Comparison of ENCODE assay signal across 8 cellular contexts in the genomic region with DNA sequence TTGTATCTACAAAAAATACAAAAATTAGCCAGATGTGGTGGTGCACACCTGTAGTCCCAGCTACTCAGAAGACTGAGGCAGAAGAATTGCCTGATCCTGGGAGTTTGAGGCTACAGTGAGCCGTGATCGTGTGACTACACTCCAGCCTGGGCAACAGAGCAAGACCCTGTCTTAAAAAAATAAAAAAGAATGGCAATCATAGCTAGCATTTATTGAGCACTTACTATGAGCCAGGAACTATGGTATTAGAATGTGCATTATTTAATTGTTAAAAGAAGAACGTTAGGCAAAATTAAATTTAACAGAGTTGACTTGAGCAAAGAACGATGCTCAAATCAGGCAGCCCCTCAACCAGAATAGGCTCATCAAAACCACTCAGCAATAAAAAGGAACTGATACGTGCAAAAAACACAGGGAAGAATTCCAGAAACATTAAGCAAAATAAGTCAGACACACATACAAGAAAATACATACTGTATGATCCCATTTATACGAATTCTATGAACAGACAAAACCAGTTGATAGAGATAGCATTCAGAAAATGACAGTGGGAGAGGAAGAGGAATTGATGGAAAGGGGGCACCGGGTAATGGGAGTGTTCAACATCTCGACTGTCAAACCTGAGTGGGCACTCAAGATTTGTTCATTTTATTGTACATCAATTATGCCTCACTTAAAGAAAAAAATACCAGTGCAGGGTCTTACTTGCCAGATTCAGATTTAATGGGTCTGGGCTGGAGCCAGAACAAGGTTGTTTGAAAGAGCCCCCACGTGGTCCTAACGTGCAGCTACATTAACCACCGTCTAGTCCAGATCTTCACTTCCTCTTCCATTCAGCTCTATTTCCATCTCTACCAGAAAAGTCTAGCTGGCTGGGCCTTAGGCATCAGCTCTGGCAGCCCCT. TPM values are rescaled to one million over a fixed set of nuclear protein-coding genes. Genes with fewer than 3 reads are reported as not detected.
A peak's percentile ranks its signal among the peaks of the same experiment; 100 is the strongest.
DNase-seq lines count a peak whose midpoint lies in the region; ATAC-seq, FAIRE-seq and TF ChIP-seq lines count a peak whose summit lies in the region.

No MANE protein-coding gene starts in this region.

- H2BK5ac ChIP-seq in IMR-90 (ENCODE audit: low read depth, low read length, poor library complexity, severe bottlenecking), result no peak overlapping the region

- peak overlapping the region; percentile 32 for H2AFZ ChIP-seq in IMR-90 (replicated peaks; ENCODE audit: low read length, poor library complexity)

- H3K18ac ChIP-seq in IMR-90 (ENCODE audit: low read depth, low read length), result no peak overlapping the region

- no peaks in the 10 kb centered on the region for H4K20me1 ChIP-seq in IMR-90 (ENCODE audit: insufficient read depth, low read length)

- peak overlapping the region; percentile 46 for H2BK120ac ChIP-seq in IMR-90 (ENCODE audit: low read depth, low read length)

- H3K4me3 ChIP-seq in A673 (ENCODE audit: low read depth, low read length, poor library complexity, severe bottlenecking), result no peak overlapping the region
- no peak overlapping the region for H3K4me3 ChIP-seq in IMR-90 (ENCODE audit: insufficient read depth, low read depth, low read length)
- no peak overlapping the region for H3K4me3 ChIP-seq in WERI-Rb-1 (ENCODE audit: low read depth, low read length)
- no peak overlapping the region for H3K4me3 ChIP-seq in upper lobe of left lung

- H3K23ac ChIP-seq in IMR-90 (ENCODE audit: low read depth, low read length), result no peak overlapping the region

- BruUV-seq in A673 (replicated peaks; lab: Mats Ljungman, UMichigan), result no TSS peak
- no TSS peak for BruUV-seq in IMR-90 (replicated peaks; lab: Mats Ljungman, UMichigan)

- TF ChIP-seq POLR2A in IMR-90 (IDR thresholded peaks at IDR 0.05; ENCODE audit: low read depth, low read length) (no peak), upper lobe of left lung (IDR thresholded peaks at IDR 0.05) (no peak), H54 (IDR thresholded peaks at IDR 0.05; ENCODE audit: low read depth, low read length) (no peak)

- peak overlapping the region; percentile 43; the same call in 1 of the 2 replicates for H2AK5ac ChIP-seq in IMR-90 (ENCODE audit: low read depth, low read length)

- H3K79me1 ChIP-seq in IMR-90 (ENCODE audit: low read depth in 1 of 2, low read length in 2 of 2), result no peaks in the 10 kb centered on the region

- in situ Hi-C loops in IMR-90 (cut with MboI; ENCODE audit: low sequenced_read_pairs), result no loop called here

- H3K14ac ChIP-seq in IMR-90 (replicated peaks; ENCODE audit: low read depth, low read length), result no peak overlapping the region

- no peak overlapping the region for H4K5ac ChIP-seq in IMR-90 (ENCODE audit: low read depth, low read length)

- TF ChIP-seq CTCF in A673 (conservative IDR thresholded peaks at IDR 0.05; ENCODE audit: low read depth, low read length) (peak; percentile 47), GM10248 (IDR thresholded peaks at IDR 0.05; ENCODE audit: control extremely low read depth, extremely low read depth, low read depth, missing control alignments) (peak; percentile 49), IMR-90 (conservative IDR thresholded peaks at IDR 0.05; ENCODE audit: low read depth, low read length) (0 out of 2 replicates have a peak, but pooled peaks have one; percentile 17), WERI-Rb-1 (IDR thresholded peaks at IDR 0.05; ENCODE audit: low read depth, low read length) (0 out of 2 replicates have a peak, but pooled peaks have one; percentile 30), upper lobe of left lung (IDR thresholded peaks at IDR 0.05) (peak in 4 of 6 experiments; percentile 17 to 27 (median 23))

- dilution Hi-C loops in IMR-90 (cut with HindIII; ENCODE audit: low sequenced_read_pairs, unreplicated experiment), result no loop called here

- no peaks in the 10 kb centered on the region for H3K36me3 ChIP-seq in A673 (ENCODE audit: insufficient read depth, low read length, poor library complexity, severe bottlenecking)
- H3K36me3 ChIP-seq in IMR-90 (ENCODE audit: control insufficient read depth, insufficient read depth, low read length), result no peaks in the 10 kb centered on the region
- H3K36me3 ChIP-seq in WERI-Rb-1, result no peaks in the 10 kb centered on the region
- H3K36me3 ChIP-seq in upper lobe of left lung, result no peaks in the 10 kb centered on the region

- no peak overlapping the region; a peak in 1 of 4 replicates for H4K8ac ChIP-seq in IMR-90 (ENCODE audit: low read depth in 2 of 2, low read length in 2 of 2)

- H3K9me1 ChIP-seq in IMR-90 (ENCODE audit: insufficient read depth, low read length), result peaks cover 9% of the 10 kb centered on the region

- TF ChIP-seq RAD21 in IMR-90 (IDR thresholded peaks at IDR 0.05; ENCODE audit: low read length), result no peak

- H3K4me1 ChIP-seq in A673 (ENCODE audit: insufficient read depth, low read length, poor library complexity, severe bottlenecking) (peaks cover 18% of the 10 kb centered on the region), IMR-90 (ENCODE audit: control insufficient read depth, insufficient read depth, low read length) (peaks cover 21% of the 10 kb centered on the region), upper lobe of left lung (peaks cover 48 to 74% (median 66%) of the 10 kb centered on the region in 4 donors)

- H4K91ac ChIP-seq in IMR-90 (ENCODE audit: insufficient read depth, low read depth, low read length), result no peak overlapping the region; the same call in 1 of the 2 replicates

- no peak overlapping the region for H3K4me2 ChIP-seq in IMR-90 (ENCODE audit: low read depth, low read length)

- peak overlapping the region; percentile 13; the same call in 1 of the 3 replicates for H2BK15ac ChIP-seq in IMR-90 (ENCODE audit: low read depth, low read length)

- no peak overlapping the region for H2AK9ac ChIP-seq in IMR-90 (replicated peaks; ENCODE audit: low read depth, low read length, poor library complexity)

- no peak overlapping the region for H3K56ac ChIP-seq in IMR-90 (ENCODE audit: extremely low read depth, insufficient read depth, low read length)

- no peak for FAIRE-seq in H54 (lab: Jason Lieb, UNC)

- TF ChIP-seq EP300 in upper lobe of left lung (IDR thresholded peaks at IDR 0.05), result no peak

- intact Hi-C loops in A673 (cut with micrococcal nuclease; ENCODE audit: unreplicated experiment) (no loop called here), IMR-90 (cut with micrococcal nuclease) (no loop called here)

- no peak overlapping the region for H3K9ac ChIP-seq in IMR-90 (ENCODE audit: low read depth, low read length)

- ATAC-seq in IMR-90 (ENCODE audit: low read depth) (no peak), upper lobe of left lung (ENCODE audit: low FRiP score in 2 of 2) (peak in 1 of 2 donors; percentile 36)

- H2BK20ac ChIP-seq in IMR-90 (ENCODE audit: low read depth, low read length), result peak overlapping the region; percentile 33; the same call in 1 of the 2 replicates

- H3K9me3 ChIP-seq in A673 (ENCODE audit: low read depth, low read length, poor library complexity, severe bottlenecking), result no peaks in the 10 kb centered on the region
- H3K9me3 ChIP-seq in IMR-90 (ENCODE audit: control insufficient read depth, insufficient read depth, low read length), result no peaks in the 10 kb centered on the region
- no peaks in the 10 kb centered on the region for H3K9me3 ChIP-seq in WERI-Rb-1 (ENCODE audit: severe bottlenecking)
- no peaks in the 10 kb centered on the region for H3K9me3 ChIP-seq in upper lobe of left lung

- DNase-seq in A673 (ENCODE audit: low spot score) (peak; percentile 76), GM10248 (ENCODE audit: extremely low spot score) (peak; percentile 80), IMR-90 (peak; percentile 28), WERI-Rb-1 (no peak), globus pallidus (ENCODE audit: low spot score) (peak; percentile 53), upper lobe of left lung (no peak), H54 (ENCODE audit: insufficient read length, low spot score) (no peak), T-helper 9 cell (no peak)

- H3K4ac ChIP-seq in IMR-90 (ENCODE audit: low read depth, low read length), result peak overlapping the region; percentile 65; the same call in 1 of the 2 replicates

- 100% methylated on average over 1 of the region's 11 CpGs; no CpG with 5 or more reads in 1 of the 2 experiments for WGBS in IMR-90 (ENCODE audit: extremely low coverage in 2 of 2, insufficient read length in 1 of 2), 2 experiments
- WGBS in upper lobe of left lung, 2 donors, result 48 to 49% methylated on average over 11 of the region's 11 CpGs

- H3K27ac ChIP-seq in A673 (ENCODE audit: low read depth, low read length, poor library complexity, severe bottlenecking) (no peak overlapping the region), IMR-90 (ENCODE audit: insufficient read depth, low read length) (no peak overlapping the region), WERI-Rb-1 (no peak overlapping the region), upper lobe of left lung (peak overlapping the region; percentile 1 to 63 (median 60))

- CTCF ChIA-PET in A673 (lab: Charles Lee), result interaction anchor here (0.6 to 1.0 kb wide), 2 partner anchors 41 to 42 kb away, joined by 3 read pairs; no protein-coding TSS in a partner anchor
- CTCF ChIA-PET in GM10248 (lab: Yijun Ruan, JAX), result interaction anchor here (0.9 to 2.6 kb wide), 6 partner anchors 10 to 170 kb away, joined by 3 to 14 read pairs (median 3); no protein-coding TSS in a partner anchor
- CTCF ChIA-PET in IMR-90 (lab: Yijun Ruan, JAX), result interaction anchor here (0.5 kb wide), 1 partner anchor 31 kb away, joined by 3 read pairs; no protein-coding TSS in a partner anchor

- POLR2A ChIA-PET in A673 (lab: Charles Lee; ENCODE audit: low non-redundant PET) (no interaction called here), GM10248 (lab: Yijun Ruan, JAX) (interaction anchor here (0.5 to 1.0 kb wide), 2 partner anchors 104 to 191 kb away, joined by 3 to 6 read pairs; no protein-coding TSS in a partner anchor), IMR-90 (lab: Charles Lee; ENCODE audit: unreplicated experiment) (no interaction called here)

- H3K27me3 ChIP-seq in A673 (replicated peaks; ENCODE audit: insufficient read depth, low read depth, low read length, poor library complexity) (no peaks in the 10 kb centered on the region), IMR-90 (ENCODE audit: control insufficient read depth, insufficient read depth, low read length) (no peaks in the 10 kb centered on the region), WERI-Rb-1 (ENCODE audit: insufficient read depth, low read depth, severe bottlenecking) (no peaks in the 10 kb centered on the region), upper lobe of left lung (no peaks in the 10 kb centered on the region)

RNA-seq across cellular contexts. Expression of a gene that starts 8.0 kb away (rescaled TPM):
- total RNA-seq in A673 (2021), result not detected in 2 replicates
- total RNA-seq in IMR-90 (2012; rRNA removed), result not detected in 2 replicates
- 0.24 and 0.41 TPM in 2 replicates for polyA plus RNA-seq in IMR-90 (2012; rRNA removed)
- 0.13 and 0.16 TPM in 2 replicates for polyA plus RNA-seq in IMR-90 (2012; cell fraction: cytosol; rRNA removed)
- 0.32 and 1.2 TPM in 2 replicates for polyA plus RNA-seq in IMR-90 (2012; cell fraction: nucleus; rRNA removed; ENCODE audit: low replicate concordance)
- total RNA-seq in upper lobe of left lung, result 100 to 1,000 TPM; 153 to 594 (median 346) TPM

RNA-seq across cellular contexts. Expression of a gene that starts 16.6 kb away (rescaled TPM):
- total RNA-seq in A673 (2021) (25.7 and 27.5 TPM in 2 replicates), IMR-90 (2012; rRNA removed) (19.7 and 24.7 TPM in 2 replicates), upper lobe of left lung (100 to 1,000 TPM in 5 of 6 donors, 10 to 100 TPM in 1; 84.9 to 207 (median 150) TPM)
- 62.5 and 66.0 TPM in 2 replicates for polyA plus RNA-seq in IMR-90 (2012; rRNA removed)
- 71.8 and 82.3 TPM in 2 replicates for polyA plus RNA-seq in IMR-90 (2012; cell fraction: cytosol; rRNA removed)
- polyA plus RNA-seq in IMR-90 (2012; cell fraction: nucleus; rRNA removed; ENCODE audit: low replicate concordance), result 71.5 and 142 TPM in 2 replicates

RNA-seq across cellular contexts. Expression of a gene that starts 25.4 kb away (rescaled TPM):
- 82.6 and 91.5 TPM in 2 replicates for total RNA-seq in A673 (2021)
- total RNA-seq in IMR-90 (2012; rRNA removed), result 79.6 and 86.7 TPM in 2 replicates
- 136 and 138 TPM in 2 replicates for polyA plus RNA-seq in IMR-90 (2012; rRNA removed)
- polyA plus RNA-seq in IMR-90 (2012; cell fraction: cytosol; rRNA removed), result 105 and 167 TPM in 2 replicates
- polyA plus RNA-seq in IMR-90 (2012; cell fraction: nucleus; rRNA removed; ENCODE audit: low replicate concordance), result 102 and 107 TPM in 2 replicates
- total RNA-seq in upper lobe of left lung, result 100 to 1,000 TPM; 140 to 425 (median 202) TPM

RNA-seq across cellular contexts. Expression of a gene that starts 56.8 kb away (rescaled TPM):
- 1.0 TPM in 1 of 2 replicates, not detected in the other for total RNA-seq in A673 (2021)
- under 0.01 TPM in 2 replicates for total RNA-seq in IMR-90 (2012; rRNA removed)
- 0.10 TPM in 2 replicates for polyA plus RNA-seq in IMR-90 (2012; rRNA removed)
- 0.05 and 0.07 TPM in 2 replicates for polyA plus RNA-seq in IMR-90 (2012; cell fraction: cytosol; rRNA removed)
- 0.05 and 0.15 TPM in 2 replicates for polyA plus RNA-seq in IMR-90 (2012; cell fraction: nucleus; rRNA removed; ENCODE audit: low replicate concordance)
- total RNA-seq in upper lobe of left lung, result 1 to 10 TPM in 5 of 6 donors, not detected in 1; 1.1 to 4.8 (median 2.1) TPM

Comparison
In these comparisons a context has a peak if more than half of its experiments do, and no peak if none do; other contexts are left out.
1. DNase-seq: peak in A673 (single experiment), GM10248 (single experiment), IMR-90 (single experiment) and globus pallidus (single experiment); none in WERI-Rb-1 (single experiment), upper lobe of left lung (0 of 2), H54 (single experiment) and T-helper 9 cell (single experiment).
2. H3K27ac ChIP-seq: peak in upper lobe of left lung (4 of 4); none in A673 (single experiment), IMR-90 (single experiment) and WERI-Rb-1 (single experiment).
3. RNA of a gene that starts 8.0 kb away (total RNA-seq): 153 to 594 TPM in upper lobe of left lung; not detected in A673 and not detected in IMR-90; every median in the first group is over 100 times any median in the second.
4. Peak in every context shown above with its lines, with median percentiles within 50 percentile points of each other: CTCF ChIP-seq.